Comparison of ENCODE assay signal across 23 cellular contexts in genomic region chr22:48370508-48371325, GRCh38.
A peak's percentile ranks its signal among the peaks of the same experiment; 100 is the strongest.
DNase-seq lines count a peak whose midpoint lies in the region; ATAC-seq, FAIRE-seq and TF ChIP-seq lines count a peak whose summit lies in the region.
"Had no signal": no experiment of that assay in that cellular context is flagged by ENCODE, and none has a peak within 500 bp of the region (broad histone marks: within the 10 kb centered on the region; RNA-seq: fewer than 3 reads in every experiment).

No MANE protein-coding gene starts in this region.

- H3K27me3 ChIP-seq in right lobe of liver (no peaks in the 10 kb centered on the region), sigmoid colon (peaks cover 0 to 3% (median 0%) of the 10 kb centered on the region in 3 donors)
- H3K27me3 ChIP-seq: right atrium auricular region, upper lobe of left lung had no signal

- H3K36me3 ChIP-seq in HEK293 (ENCODE audit: control insufficient read depth in 2 of 2, insufficient read depth in 1 of 2, low read length in 2 of 2) (no peaks in the 10 kb centered on the region), right lobe of liver (no peaks in the 10 kb centered on the region), sigmoid colon (no peaks in the 10 kb centered on the region)
- H3K36me3 ChIP-seq: esophagus squamous epithelium, right atrium auricular region, upper lobe of left lung had no signal

- POLR2A ChIA-PET in HEK293 (lab: Yijun Ruan, JAX) = no interaction called here

- TF ChIP-seq CTCF in HEK293 (tag by site-specific recombination; IDR thresholded peaks at IDR 0.05) (no peak), right lobe of liver (IDR thresholded peaks at IDR 0.05) (no peak), sigmoid colon (IDR thresholded peaks at IDR 0.05) (no peak)

- intact Hi-C loops in right lobe of liver (cut with DNase I) (no loop called here), sigmoid colon (cut with DNase I) (no loop called here)

- H3K4me3 ChIP-seq in HEK293 (ENCODE audit: low read depth, low read length) (no peak overlapping the region), right lobe of liver (peak overlapping the region in 1 of 3 donors; percentile 23), sigmoid colon (no peak overlapping the region)
- H3K4me3 ChIP-seq: esophagus squamous epithelium, right atrium auricular region had no signal

- CTCF ChIA-PET in HEK293 (lab: Yijun Ruan, JAX) = interaction anchor here (0.5 to 0.7 kb wide), 2 partner anchors 42 to 74 kb away, joined by 3 to 4 read pairs; no protein-coding TSS in a partner anchor

- no peak for TF ChIP-seq EP300 in sigmoid colon (IDR thresholded peaks at IDR 0.05)

- H3K4me1 ChIP-seq in HEK293 (ENCODE audit: control insufficient read depth, insufficient read depth, low read length) (peaks cover 6% of the 10 kb centered on the region), right lobe of liver (peaks cover 0 to 16% (median 0%) of the 10 kb centered on the region in 4 donors), sigmoid colon (peaks cover 0 to 11% (median 9%) of the 10 kb centered on the region in 4 donors)
- H3K4me1 ChIP-seq: parathyroid adenoma, right atrium auricular region had no signal

- WGBS in right lobe of liver (ENCODE audit: insufficient coverage, low coverage, low lambda C conversion rate, missing lambda C conversion rate) = 43% methylated on average over 4 of the region's 13 CpGs
- WGBS in sigmoid colon, 2 donors = 62 to 66% methylated on average over 13 of the region's 13 CpGs

- TF ChIP-seq POLR2A in right lobe of liver (IDR thresholded peaks at IDR 0.05) (no peak), sigmoid colon (IDR thresholded peaks at IDR 0.05) (no peak), GM12891 (IDR thresholded peaks at IDR 0.05; ENCODE audit: low read depth, low read length) (no peak)

- FAIRE-seq in GM12891 (lab: Jason Lieb, UNC) = no peak
- FAIRE-seq: frontal cortex had no signal

- DNase-seq in ecto neural progenitor cell (ENCODE audit: low spot score) (peak; percentile 38), right lobe of liver (no peak), sigmoid colon (peak; percentile 28), cerebellar nuclear complex (lab: John Stamatoyannopoulos, UW) (no peak), GM12891 (ENCODE audit: insufficient read length, low spot score) (no peak), caudate nucleus (lab: John Stamatoyannopoulos, UW) (no peak)
- DNase-seq: activated CD4-positive, alpha-beta T cell treated with anti-CD3 and anti-CD28 coated beads, Interleukin-2, amount 50 U/mL, for 1 hour; activated naive CD4-positive, alpha-beta T cell treated with anti-CD3 and anti-CD28 coated beads, Interleukin-2, amount 50 U/mL, for 16 hours; activated T-cell treated with anti-CD3 and anti-CD28 coated beads, Interleukin-2, amount 50 U/mL, for 72 hours; CD4-positive, alpha-beta T cell; esophagus squamous epithelium; naive thymus-derived CD4-positive, alpha-beta T cell; NCI-H1048; NCI-H1694; SHP77 treated with DMSO at 0.1 percent for 48 hours; stimulated activated CD4-positive, alpha-beta T cell treated with anti-CD3 and anti-CD28 coated beads, Interleukin-4, amount 100 ng/mL, for 24 hours had no signal

- H3K27ac ChIP-seq in HEK293 (ENCODE audit: extremely low read depth, low read depth, low read length) (no peak overlapping the region), right lobe of liver (peak overlapping the region in 1 of 3 donors; percentile 71), sigmoid colon (no peak overlapping the region), caudate nucleus (ENCODE audit: low read depth, low read length) (no peak overlapping the region)
- H3K27ac ChIP-seq: esophagus squamous epithelium, parathyroid adenoma, right atrium auricular region, upper lobe of left lung had no signal

- peak; percentile 9 to 64 (median 40) for ATAC-seq in right lobe of liver
- ATAC-seq: activated T-cell treated with anti-CD3 and anti-CD28 coated beads, Interleukin-2, amount 50 U/mL, for 72 hours; naive thymus-derived CD4-positive, alpha-beta T cell; Panc1; stimulated activated effector memory CD8-positive, alpha-beta T cell treated with anti-CD3 and anti-CD28 coated beads, Interleukin-12 subunit alpha, Interleukin-12 subunit beta, amount 100 ng/mL, for 72 hours had no signal

- H3K9me3 ChIP-seq in HEK293 (ENCODE audit: control insufficient read depth, insufficient read depth, low read depth, low read length) (no peaks in the 10 kb centered on the region), right lobe of liver (no peaks in the 10 kb centered on the region), sigmoid colon (no peaks in the 10 kb centered on the region)
- H3K9me3 ChIP-seq: esophagus squamous epithelium, right atrium auricular region, upper lobe of left lung had no signal

TF ChIP-seq in HEK293, 187 proteins besides CTCF, POLR2A, EP300 and RAD21:
- no peak for TF ChIP-seq ZNF654 (tag by site-specific recombination; IDR thresholded peaks at IDR 0.05; ENCODE audit: low read depth)
- no peak for TF ChIP-seq OVOL3 (tag by site-specific recombination; IDR thresholded peaks at IDR 0.05)
- no peak for TF ChIP-seq TRIM28 (IDR thresholded peaks at IDR 0.05; ENCODE audit: borderline replicate concordance, low read length)
- no peak for TF ChIP-seq ZNF10 (tag by site-specific recombination; IDR thresholded peaks at IDR 0.05)
- TF ChIP-seq ZNF280C (tag by site-specific recombination; IDR thresholded peaks at IDR 0.05) = no peak
- no peak for TF ChIP-seq ZNF629 (tag by site-specific recombination; IDR thresholded peaks at IDR 0.05)
- TF ChIP-seq KLF9 (tag by site-specific recombination; IDR thresholded peaks at IDR 0.05; ENCODE audit: low read depth) = no peak
- TF ChIP-seq ZIC2 (tag by site-specific recombination; IDR thresholded peaks at IDR 0.05) = 0 out of 2 replicates have a peak, but pooled peaks have one; percentile 4
- TF ChIP-seq KLF16 (tag by site-specific recombination; IDR thresholded peaks at IDR 0.05) = no peak

TF ChIP-seq in GM12891, 5 proteins besides CTCF, POLR2A, EP300 and RAD21:
- TF ChIP-seq TAF1 (IDR thresholded peaks at IDR 0.05; ENCODE audit: low read depth, low read length) (no peak), PAX5 (IDR thresholded peaks at IDR 0.05; ENCODE audit: insufficient read depth, low read length, severe bottlenecking) (no peak), POLR2AphosphoS5 (IDR thresholded peaks at IDR 0.05; ENCODE audit: low read depth, low read length) (no peak), POU2F2 (IDR thresholded peaks at IDR 0.05; ENCODE audit: low read depth, low read length) (no peak), SPI1 (IDR thresholded peaks at IDR 0.05; ENCODE audit: low read depth, low read length) (no peak)
TF ChIP-seq in GM12891: peak in this region for 0.

Comparison
In these comparisons a context has a peak if more than half of its experiments do, and no peak if none do; other contexts are left out.
1. DNase-seq: peak in ecto neural progenitor cell (single experiment) and sigmoid colon (single experiment); none in right lobe of liver (0 of 3), cerebellar nuclear complex (0 of 2), GM12891 (single experiment) and caudate nucleus (0 of 61).